ENCODE assay signal across 8 cellular contexts in the genomic region with DNA sequence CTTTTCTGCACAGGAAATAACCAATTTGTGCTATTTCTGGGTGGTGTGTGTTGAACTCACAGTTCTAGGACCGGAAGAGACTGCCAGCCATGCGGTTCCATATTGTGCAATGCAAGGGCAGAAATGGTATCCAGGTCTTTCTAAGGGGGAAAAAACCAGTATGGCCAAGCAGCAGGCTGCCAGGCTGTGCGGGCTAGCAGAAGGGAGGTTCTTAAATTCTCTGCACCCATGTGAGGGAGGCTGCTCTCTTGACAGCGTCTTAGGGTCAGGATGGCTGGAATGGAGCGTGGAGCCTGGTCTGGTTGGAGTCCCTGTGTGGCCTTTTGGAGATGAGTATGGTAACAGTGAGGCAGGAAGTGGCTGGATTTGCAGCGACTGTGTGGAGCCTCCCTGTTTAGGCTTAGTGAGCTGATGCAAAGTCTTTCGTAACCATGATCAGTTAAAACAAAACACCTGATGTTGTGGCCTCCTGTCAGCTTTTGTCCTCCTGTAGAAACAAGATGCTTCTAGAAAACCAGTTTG. TPM values are rescaled to one million over a fixed set of nuclear protein-coding genes. Genes with fewer than 3 reads are reported as not detected.
A peak's percentile ranks its signal among the peaks of the same experiment; 100 is the strongest.
DNase-seq lines count a peak whose midpoint lies in the region; ATAC-seq and TF ChIP-seq lines count a peak whose summit lies in the region.

No MANE protein-coding gene starts in this region.

- TF ChIP-seq EP300 in ovary (IDR thresholded peaks at IDR 0.05): no peak

- peak overlapping the region; percentile 61 for H3K27ac ChIP-seq in lower lobe of right lung
- H3K27ac ChIP-seq in ovary: no peak overlapping the region

- H3K9me3 ChIP-seq in lower lobe of right lung (no peaks in the 10 kb centered on the region), ovary (no peaks in the 10 kb centered on the region)

- H3K27me3 Mint-ChIP-seq in activated naive CD8-positive, alpha-beta T cell: no peaks in the 10 kb centered on the region

- TF ChIP-seq POLR2A in ovary (IDR thresholded peaks at IDR 0.05): no peak

- H3K9me3 Mint-ChIP-seq in activated naive CD8-positive, alpha-beta T cell (ENCODE audit: low read depth): no peaks in the 10 kb centered on the region

- 58 to 77% (median 77%) methylated on average over 7 of the region's 7 CpGs for WGBS in ovary, 3 donors

- H3K36me3 ChIP-seq in lower lobe of right lung (no peaks in the 10 kb centered on the region), ovary (no peaks in the 10 kb centered on the region)

- H3K36me3 Mint-ChIP-seq in activated naive CD8-positive, alpha-beta T cell: peaks cover 18% of the 10 kb centered on the region

- H3K4me1 Mint-ChIP-seq in activated naive CD8-positive, alpha-beta T cell (ENCODE audit: low read depth): peaks cover 94% of the 10 kb centered on the region

- peak overlapping the region; percentile 88 for H3K4me3 Mint-ChIP-seq in activated naive CD8-positive, alpha-beta T cell

- H3K27ac Mint-ChIP-seq in activated naive CD8-positive, alpha-beta T cell: peak overlapping the region; percentile 98

- TF ChIP-seq CTCF in lower lobe of right lung (IDR thresholded peaks at IDR 0.05) (no peak), ovary (IDR thresholded peaks at IDR 0.05) (no peak)

- DNase-seq in EH (ENCODE audit: low read depth): peak; percentile 70
- no peak for DNase-seq in lower lobe of right lung
- DNase-seq in ovary: no peak
- no peak for DNase-seq in NCI-H2081 treated with DMSO at 0.1 percent for 48 hours (lab: John Stamatoyannopoulos, UW)
- no peak for DNase-seq in superior temporal gyrus (ENCODE audit: extremely low spot score)

- ATAC-seq in GM19468 (IDR thresholded peaks at IDR 0.05; ENCODE audit: extremely low read depth, unreplicated experiment): peak; percentile 21
- ATAC-seq in HG03558 (IDR thresholded peaks at IDR 0.05; ENCODE audit: extremely low read depth, unreplicated experiment): peak; percentile 26
- ATAC-seq in lower lobe of right lung: peak; percentile 49 to 53

- H3K4me1 ChIP-seq in lower lobe of right lung (peaks cover 64% of the 10 kb centered on the region), ovary (ENCODE audit: insufficient read depth) (peaks cover 12% of the 10 kb centered on the region)

- H3K27me3 ChIP-seq in lower lobe of right lung (ENCODE audit: low read depth): no peaks in the 10 kb centered on the region
- no peaks in the 10 kb centered on the region for H3K27me3 ChIP-seq in ovary

- intact Hi-C loops in lower lobe of right lung (cut with DNase I) (no loop called here), ovary (cut with DNase I) (no loop called here)

- H3K4me3 ChIP-seq in lower lobe of right lung (no peak overlapping the region), ovary (no peak overlapping the region)

RNA-seq across cellular contexts. Expression of gene NCK2, which starts 52.6 kb away (rescaled TPM):
- total RNA-seq in lower lobe of right lung (36.7 TPM), ovary (10 to 100 TPM; 16.7 to 42.9 (median 31.2) TPM)
- polyA plus RNA-seq in ovary: 10 to 100 TPM; 22.3 to 38.7 TPM
